ENCODE assay signal across 10 cellular contexts in the genomic region with DNA sequence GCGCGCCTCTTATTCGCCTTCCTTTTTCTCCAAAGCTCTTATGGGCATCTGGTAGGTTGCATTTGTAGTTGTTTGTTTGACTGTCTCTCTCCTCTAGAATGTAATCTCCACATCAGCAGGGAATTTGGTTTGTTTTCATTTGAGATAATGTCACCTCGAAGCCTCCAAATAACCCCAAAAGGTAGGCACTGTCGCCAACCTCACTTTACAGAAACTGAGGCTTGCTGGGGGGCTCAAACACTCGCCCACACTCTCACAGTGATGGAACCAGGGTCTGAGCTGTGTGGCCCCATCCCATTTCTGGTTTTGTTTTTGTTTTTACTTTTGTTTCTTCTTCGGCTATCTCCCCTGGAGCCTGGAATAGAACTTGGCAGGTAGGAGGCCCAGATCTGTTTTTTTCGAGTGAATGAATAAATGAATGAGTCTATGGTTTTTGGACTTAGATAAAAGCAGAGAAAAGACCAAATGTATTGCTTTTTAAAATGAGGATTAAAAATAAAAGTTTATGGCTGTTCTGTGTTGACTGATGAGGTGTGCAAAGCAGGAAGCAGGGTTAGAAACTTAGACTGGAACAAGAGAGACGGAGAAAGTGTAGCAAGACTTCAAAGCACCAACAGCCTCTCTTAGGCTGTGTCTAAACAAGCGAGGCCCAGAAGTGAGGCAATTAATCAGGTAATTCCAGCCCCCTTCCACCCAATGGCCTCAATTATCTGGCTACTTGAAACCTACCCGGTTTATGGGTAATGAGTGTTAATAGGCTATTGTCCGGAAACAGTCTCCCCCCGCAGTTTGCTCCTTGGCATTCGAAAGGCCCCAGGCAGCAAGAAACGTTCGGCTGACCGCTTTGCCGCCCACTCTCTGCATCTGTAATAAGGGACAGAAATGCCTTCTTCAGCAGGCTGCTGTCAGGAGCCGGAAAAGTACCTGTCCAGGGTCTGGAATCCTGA.
"Had no signal": no experiment of that assay in that cellular context is flagged by ENCODE, and none has a peak within 500 bp of the region (broad histone marks: within the 10 kb centered on the region; RNA-seq: fewer than 3 reads in every experiment).

No MANE protein-coding gene starts in this region.

- DNase-seq: activated CD4-positive, alpha-beta T cell treated with anti-CD3 and anti-CD28 coated beads, Interleukin-2, amount 50 U/mL, for 4 hours; activated gamma-delta T cell treated with Interleukin-2 at 50 U/mL for 16 hours; dermis blood vessel endothelial cell; effector memory CD4-positive, alpha-beta T cell; esophagus squamous epithelium; heart right ventricle; mesenchymal stem cell; naive thymus-derived CD8-positive, alpha-beta T cell; nucleus accumbens; uterus had no signal
